ENCODE assay signal across 9 cellular contexts in the genomic region with DNA sequence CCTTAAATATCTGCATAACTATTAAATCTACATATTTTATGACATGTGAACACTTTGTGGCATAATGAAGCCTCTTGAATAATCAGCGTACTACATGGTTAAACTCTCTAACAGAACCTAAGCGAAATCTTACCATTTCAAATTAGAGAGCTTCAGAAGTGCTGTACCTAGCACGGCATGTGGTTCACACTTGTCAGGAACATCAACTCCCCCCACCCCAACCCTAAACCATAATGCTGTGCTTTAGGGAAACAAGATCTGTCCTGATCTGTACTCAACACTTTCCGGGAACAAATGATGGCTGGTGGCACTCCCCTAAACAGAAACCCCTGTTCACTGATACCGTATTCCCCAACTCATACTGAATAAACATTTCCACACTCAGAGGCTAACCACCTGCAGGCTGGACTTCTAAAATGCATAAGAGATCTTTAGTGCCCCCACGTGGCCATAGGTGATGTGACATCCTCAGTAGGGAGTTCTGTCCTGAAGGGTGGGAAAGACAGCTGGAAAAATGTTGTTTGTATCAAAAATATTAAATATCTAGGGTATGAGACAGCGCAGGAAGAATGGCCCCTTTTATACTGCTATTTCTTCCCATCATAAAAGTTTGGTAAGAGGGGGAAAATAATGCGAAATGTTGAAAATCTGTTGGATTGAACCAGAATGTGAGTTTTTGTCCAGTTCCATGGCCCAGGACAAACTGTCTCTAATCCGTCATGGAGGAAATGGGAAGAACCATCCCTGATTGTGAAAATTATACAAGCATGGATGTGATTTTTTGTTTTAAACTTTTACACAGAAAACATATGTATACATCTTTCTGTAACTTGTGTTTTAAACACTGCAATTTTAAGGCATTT.
A peak's percentile ranks its signal among the peaks of the same experiment; 100 is the strongest.
DNase-seq lines count a peak whose midpoint lies in the region; ATAC-seq, FAIRE-seq and TF ChIP-seq lines count a peak whose summit lies in the region.
"Had no signal": no experiment of that assay in that cellular context is flagged by ENCODE, and none has a peak within 500 bp of the region (broad histone marks: within the 10 kb centered on the region; RNA-seq: fewer than 3 reads in every experiment).

No MANE protein-coding gene starts in this region.

- no peaks in the 10 kb centered on the region for H3K36me3 Mint-ChIP-seq in activated naive CD4-positive, alpha-beta T cell treated with anti-CD3 and anti-CD28 coated beads, Interleukin-2, amount 10 ng/mL, durations not matched to agents 7 days and 5 days

- intact Hi-C loops in vagina (cut with DNase I) = no loop called here

- H2AK5ac ChIP-seq in trophoblast cell (ENCODE audit: low read length) = no peak overlapping the region

- H3K9ac ChIP-seq in trophoblast cell (ENCODE audit: low read length) = no peak overlapping the region

- H3K79me1 ChIP-seq in trophoblast cell (ENCODE audit: low read length) = no peaks in the 10 kb centered on the region

- no peaks in the 10 kb centered on the region for H3K9me3 Mint-ChIP-seq in activated naive CD4-positive, alpha-beta T cell treated with anti-CD3 and anti-CD28 coated beads, Interleukin-2, amount 10 ng/mL, durations not matched to agents 7 days and 5 days

- peaks cover 17% of the 10 kb centered on the region for H3K4me1 ChIP-seq in SJSA1 (replicated peaks)
- no peaks in the 10 kb centered on the region for H3K4me1 ChIP-seq in trophoblast cell (ENCODE audit: control insufficient read depth in 1 of 2, insufficient read depth in 2 of 2, low read length in 2 of 2)
- no peaks in the 10 kb centered on the region for H3K4me1 ChIP-seq in vagina

- no peak overlapping the region for H3K23ac ChIP-seq in trophoblast cell (ENCODE audit: low read length)

- no peak for ATAC-seq in HG02678 (IDR thresholded peaks at IDR 0.05; ENCODE audit: unreplicated experiment)

- DNase-seq in M059J (ENCODE audit: low read depth) (peak; percentile 66), SJSA1 (ENCODE audit: low read depth in 1 of 2, low spot score in 2 of 2) (peak; percentile 60 to 64), glomerular visceral epithelial cell (ENCODE audit: extremely low spot score) (peak; percentile 66), trophoblast cell (peak; percentile 69 to 88), vagina (ENCODE audit: extremely low spot score in 2 of 2) (no peak)
- DNase-seq in activated naive CD4-positive, alpha-beta T cell treated with anti-CD3 and anti-CD28 coated beads, Interleukin-2, amount 10 ng/mL, durations not matched to agents 7 days and 5 days = peak; percentile 67

- no peak overlapping the region for H2BK12ac ChIP-seq in trophoblast cell (ENCODE audit: low read length)

- H3K4me1 Mint-ChIP-seq in activated naive CD4-positive, alpha-beta T cell treated with anti-CD3 and anti-CD28 coated beads, Interleukin-2, amount 10 ng/mL, durations not matched to agents 7 days and 5 days = no peaks in the 10 kb centered on the region

- CTCF ChIA-PET in activated naive CD4-positive, alpha-beta T cell treated with anti-CD3 and anti-CD28 coated beads, Interleukin-2, amount 10 ng/mL, durations not matched to agents 7 days and 5 days (lab: Charles Lee) = interaction anchor here (1.4 kb wide), 1 partner anchor 11 kb away, joined by 5 read pairs; no protein-coding TSS in a partner anchor

- H3K4me3 Mint-ChIP-seq in activated naive CD4-positive, alpha-beta T cell treated with anti-CD3 and anti-CD28 coated beads, Interleukin-2, amount 10 ng/mL, durations not matched to agents 7 days and 5 days = no peak overlapping the region

- H3K79me2 ChIP-seq in trophoblast cell (ENCODE audit: control insufficient read depth, insufficient read depth, low read length, poor library complexity) = no peaks in the 10 kb centered on the region

- TF ChIP-seq POLR2A in vagina (IDR thresholded peaks at IDR 0.05) = no peak

- H3K27me3 ChIP-seq in SJSA1 (replicated peaks) = no peaks in the 10 kb centered on the region; the same call in 1 of the 2 replicates
- H3K27me3 ChIP-seq in trophoblast cell (ENCODE audit: insufficient read depth, low read length) = no peaks in the 10 kb centered on the region
- no peaks in the 10 kb centered on the region for H3K27me3 ChIP-seq in vagina

- peak; percentile 75 for FAIRE-seq in G401.6 (lab: Jason Lieb, UNC)

- H4K12ac ChIP-seq in trophoblast cell (ENCODE audit: low read depth, low read length) = no peak overlapping the region

- H2BK5ac ChIP-seq in trophoblast cell (ENCODE audit: low read depth, low read length, poor library complexity) = no peak overlapping the region

- H3K4me3 ChIP-seq in SJSA1 = no peak overlapping the region
- no peak overlapping the region for H3K4me3 ChIP-seq in trophoblast cell (ENCODE audit: low read depth, low read length)
- no peak overlapping the region for H3K4me3 ChIP-seq in vagina

- no peak overlapping the region for H2AFZ ChIP-seq in trophoblast cell (ENCODE audit: insufficient read depth, low read length, poor library complexity)

- H2BK120ac ChIP-seq in trophoblast cell (ENCODE audit: insufficient read depth, low read length, poor library complexity) = no peak overlapping the region

- no peak overlapping the region for H3K4ac ChIP-seq in trophoblast cell (ENCODE audit: low read depth, low read length)

- no peak overlapping the region for H4K91ac ChIP-seq in trophoblast cell (ENCODE audit: low read depth, low read length)

- no CpG with 5 or more reads among the region's 9 CpGs for WGBS in trophoblast cell (ENCODE audit: extremely low coverage, insufficient coverage, insufficient read length)

- peak; percentile 56 to 70 (median 60) for TF ChIP-seq CTCF in vagina (IDR thresholded peaks at IDR 0.05)

- no peak overlapping the region for H3K18ac ChIP-seq in trophoblast cell (ENCODE audit: low read length)

- peaks cover 20% of the 10 kb centered on the region for H3K27me3 Mint-ChIP-seq in activated naive CD4-positive, alpha-beta T cell treated with anti-CD3 and anti-CD28 coated beads, Interleukin-2, amount 10 ng/mL, durations not matched to agents 7 days and 5 days

- no peak overlapping the region for H3K27ac Mint-ChIP-seq in activated naive CD4-positive, alpha-beta T cell treated with anti-CD3 and anti-CD28 coated beads, Interleukin-2, amount 10 ng/mL, durations not matched to agents 7 days and 5 days

- H3K36me3 ChIP-seq in SJSA1 = no peaks in the 10 kb centered on the region
- no peaks in the 10 kb centered on the region for H3K36me3 ChIP-seq in trophoblast cell (ENCODE audit: control insufficient read depth in 1 of 2, insufficient read depth in 2 of 2, low read length in 2 of 2)
- H3K36me3 ChIP-seq in vagina = no peaks in the 10 kb centered on the region

- H3K14ac ChIP-seq in trophoblast cell (ENCODE audit: low read length) = no peak overlapping the region

- H3K27ac ChIP-seq in SJSA1 (peak overlapping the region; percentile 39; the same call in 1 of the 2 replicates), trophoblast cell (ENCODE audit: low read depth, low read length) (no peak overlapping the region), vagina (no peak overlapping the region)
- H3K27ac ChIP-seq: epithelial cell of prostate had no signal

- H3K9me3 ChIP-seq in SJSA1 (replicated peaks) = no peaks in the 10 kb centered on the region
- no peaks in the 10 kb centered on the region for H3K9me3 ChIP-seq in trophoblast cell (ENCODE audit: insufficient read depth, low read depth, low read length)
- H3K9me3 ChIP-seq in vagina = no peaks in the 10 kb centered on the region

- H3K4me2 ChIP-seq in trophoblast cell (ENCODE audit: low read length) = no peak overlapping the region

- no peak overlapping the region for H4K8ac ChIP-seq in trophoblast cell (ENCODE audit: low read depth, low read length)

Comparison
In these comparisons a context has a peak if more than half of its experiments do, and no peak if none do; other contexts are left out.
1. DNase-seq: peak in M059J (single experiment), SJSA1 (2 of 2), activated naive CD4-positive, alpha-beta T cell treated with anti-CD3 and anti-CD28 coated beads, Interleukin-2, amount 10 ng/mL, durations not matched to agents 7 days and 5 days (single experiment), glomerular visceral epithelial cell (single experiment) and trophoblast cell (2 of 2); none in vagina (0 of 2).